12 cellular contexts compared by ENCODE assay signal in genomic region chr15:73318463-73319351, GRCh38. TPM values are rescaled to one million over a fixed set of nuclear protein-coding genes. Genes with fewer than 3 reads are reported as not detected.
DNase-seq lines count a peak whose midpoint lies in the region; ATAC-seq, FAIRE-seq and TF ChIP-seq lines count a peak whose summit lies in the region.
"Had no signal": no experiment of that assay in that cellular context is flagged by ENCODE, and none has a peak within 500 bp of the region (broad histone marks: within the 10 kb centered on the region; RNA-seq: fewer than 3 reads in every experiment).

No MANE protein-coding gene starts in this region.

- no peak overlapping the region for H3K9ac ChIP-seq in kidney (ENCODE audit: low read length in 2 of 2)
- H3K9ac ChIP-seq in PC-3 (ENCODE audit: low read length), result no peak overlapping the region

- H3K27me3 ChIP-seq in A673 (replicated peaks; ENCODE audit: insufficient read depth, low read depth, low read length, poor library complexity) (no peaks in the 10 kb centered on the region), PC-3 (ENCODE audit: low read length) (no peaks in the 10 kb centered on the region)

- no peaks in the 10 kb centered on the region for H3K36me3 ChIP-seq in A673 (ENCODE audit: insufficient read depth, low read length, poor library complexity, severe bottlenecking)
- H3K36me3 ChIP-seq in kidney (ENCODE audit: control insufficient read depth in 1 of 2, insufficient read depth in 2 of 2, low read length in 2 of 2), result no peaks in the 10 kb centered on the region
- no peaks in the 10 kb centered on the region for H3K36me3 ChIP-seq in PC-3 (ENCODE audit: low read depth, low read length)

- no peaks in the 10 kb centered on the region for H4K20me1 ChIP-seq in PC-3 (ENCODE audit: low read length)

- H3K9me3 ChIP-seq in A673 (ENCODE audit: low read depth, low read length, poor library complexity, severe bottlenecking) (no peaks in the 10 kb centered on the region), T-helper 17 cell (ENCODE audit: control insufficient read depth, low read length, poor library complexity, severe bottlenecking) (no peaks in the 10 kb centered on the region), kidney (ENCODE audit: control insufficient read depth in 1 of 2, low read length in 2 of 2) (no peaks in the 10 kb centered on the region), PC-3 (ENCODE audit: low read length) (no peaks in the 10 kb centered on the region)

- H3K4me3 ChIP-seq in A673 (ENCODE audit: low read depth, low read length, poor library complexity, severe bottlenecking) (no peak overlapping the region), kidney (ENCODE audit: low read length in 2 of 2) (no peak overlapping the region), PC-3 (ENCODE audit: low read length) (no peak overlapping the region)

- no peaks in the 10 kb centered on the region for H3K79me2 ChIP-seq in PC-3 (ENCODE audit: low read length)

- TF ChIP-seq CTCF in A673 (conservative IDR thresholded peaks at IDR 0.05; ENCODE audit: low read depth, low read length), result no peak
- no peak for TF ChIP-seq CTCF in GM20000 (IDR thresholded peaks at IDR 0.05; ENCODE audit: extremely low read depth, missing control alignments)
- no peak for TF ChIP-seq CTCF in kidney (IDR thresholded peaks at IDR 0.05; ENCODE audit: borderline replicate concordance, extremely low read depth, insufficient read depth)
- no peak for TF ChIP-seq CTCF in PC-3 (conservative IDR thresholded peaks at IDR 0.05; ENCODE audit: low read depth, low read length)

- H3K4me2 ChIP-seq in PC-3 (ENCODE audit: low read length), result no peak overlapping the region

- intact Hi-C loops in A673 (cut with micrococcal nuclease; ENCODE audit: unreplicated experiment), result no loop called here
- intact Hi-C loops in kidney (cut with DNase I), result no loop called here
- intact Hi-C loops in PC-3 (cut with micrococcal nuclease), result no loop called here

- H3F3A ChIP-seq in PC-3 (ENCODE audit: low read length, unreplicated experiment), result no peaks in the 10 kb centered on the region

- peaks cover 2% of the 10 kb centered on the region for H3K4me1 Mint-ChIP-seq in T-helper 17 cell

- POLR2A ChIA-PET in A673 (lab: Charles Lee; ENCODE audit: low non-redundant PET) (no interaction called here), PC-3 (lab: Charles Lee; ENCODE audit: unreplicated experiment) (no interaction called here)

- H3K4me3 Mint-ChIP-seq in T-helper 17 cell, result no peak overlapping the region

- DNase-seq in A673 (ENCODE audit: low spot score) (peak; percentile 74), GM20000 (ENCODE audit: low spot score) (peak; percentile 72), T-helper 17 cell (no peak), kidney (peak; percentile 55), amniotic stem cell (lab: John Stamatoyannopoulos, UW) (no peak), PC-3 (no peak)
- DNase-seq in activated CD4-positive, alpha-beta T cell treated with anti-CD3 and anti-CD28 coated beads, Interleukin-2, amount 50 U/mL, for 1 hour, result no peak
- DNase-seq: MV-4-11 had no signal

- H3K4me1 ChIP-seq in A673 (ENCODE audit: insufficient read depth, low read length, poor library complexity, severe bottlenecking) (no peaks in the 10 kb centered on the region), kidney (ENCODE audit: control insufficient read depth in 1 of 2, insufficient read depth in 1 of 2, low read depth in 1 of 2, low read length in 2 of 2) (no peaks in the 10 kb centered on the region), PC-3 (ENCODE audit: insufficient read depth, low read length) (no peaks in the 10 kb centered on the region)

- H3K27ac Mint-ChIP-seq in T-helper 17 cell, result no peak overlapping the region
- H3K27ac Mint-ChIP-seq: activated naive CD4-positive, alpha-beta T cell treated with anti-CD3 and anti-CD28 coated beads, Interleukin-2, amount 50 U/mL, for 72 hours had no signal

- CTCF ChIA-PET in A673 (lab: Charles Lee), result no interaction called here
- CTCF ChIA-PET in PC-3 (lab: Charles Lee), result no interaction called here

- H3K27me3 Mint-ChIP-seq in T-helper 17 cell, result peaks cover 36% of the 10 kb centered on the region

- H3K27ac ChIP-seq in A673 (ENCODE audit: low read depth, low read length, poor library complexity, severe bottlenecking) (no peak overlapping the region), kidney (ENCODE audit: low read depth in 2 of 2, low read length in 2 of 2) (no peak overlapping the region), PC-3 (ENCODE audit: low read length) (no peak overlapping the region)
- H3K27ac ChIP-seq: C4-2B had no signal

- no TSS peak for BruUV-seq in A673 (replicated peaks; lab: Mats Ljungman, UMichigan)
- BruUV-seq in PC-3 (replicated peaks; lab: Mats Ljungman, UMichigan), result no TSS peak

- peaks cover 7% of the 10 kb centered on the region for H3K36me3 Mint-ChIP-seq in T-helper 17 cell (ENCODE audit: low read depth)
- H3K36me3 Mint-ChIP-seq: activated naive CD4-positive, alpha-beta T cell treated with anti-CD3 and anti-CD28 coated beads, Interleukin-2, amount 50 U/mL, for 72 hours had no signal

- H2AFZ ChIP-seq in PC-3 (ENCODE audit: low read length), result no peak overlapping the region

- no peak for FAIRE-seq in kidney (lab: Jason Lieb, UNC)

- no peaks in the 10 kb centered on the region for H3K9me2 ChIP-seq in PC-3 (replicated peaks; ENCODE audit: low read length)

- ATAC-seq in T-helper 17 cell (peak; percentile 32), HG03175 (IDR thresholded peaks at IDR 0.05; ENCODE audit: unreplicated experiment) (no peak), PC-3 (no peak)

RNA-seq across cellular contexts. Expression of gene HCN4, which starts 50.1 kb away (rescaled TPM):
- total RNA-seq in A673 (2021), result 0.07 and 0.09 TPM in 2 replicates
- total RNA-seq in T-helper 17 cell, result not detected
- 0.50 TPM for total RNA-seq in kidney
- 0.15 TPM for polyA plus RNA-seq in kidney (ENCODE audit: insufficient read depth, low read depth, low replicate concordance)
- total RNA-seq in PC-3 (2014; rRNA removed), result not detected in 2 replicates
- polyA plus RNA-seq: esophagus had no signal

Comparison
In these comparisons a context has a peak if more than half of its experiments do, and no peak if none do; other contexts are left out.
1. DNase-seq: peak in A673 (single experiment), GM20000 (single experiment) and kidney (single experiment); none in T-helper 17 cell (0 of 3), amniotic stem cell (single experiment), activated CD4-positive, alpha-beta T cell treated with anti-CD3 and anti-CD28 coated beads, Interleukin-2, amount 50 U/mL, for 1 hour (single experiment) and PC-3 (single experiment).